19 cellular contexts compared by ENCODE assay signal in genomic region chr11:69234171-69234570, GRCh38. TPM values are rescaled to one million over a fixed set of nuclear protein-coding genes. Genes with fewer than 3 reads are reported as not detected.
"Had no signal": no experiment of that assay in that cellular context is flagged by ENCODE, and none has a peak within 500 bp of the region (broad histone marks: within the 10 kb centered on the region; RNA-seq: fewer than 3 reads in every experiment).

No MANE protein-coding gene starts in this region.

- H3K9me2 ChIP-seq: SK-N-SH had no signal

- DNase-seq: activated CD4-positive, alpha-beta T cell treated with anti-CD3 and anti-CD28 coated beads for 48 hours; activated gamma-delta T cell; activated naive CD8-positive, alpha-beta T cell treated with anti-CD3 and anti-CD28 coated beads, Interleukin-2, amount 50 U/mL, for 24 hours; cerebellar nuclear complex; cortex of kidney; foreskin fibroblast; heart right ventricle; left lung; SK-N-SH; stimulated activated CD4-positive, alpha-beta T cell treated with anti-CD3 and anti-CD28 coated beads, Interleukin-15, amount 100 ng/mL, for 24 hours; stimulated activated CD8-positive, alpha-beta memory T cell treated with anti-CD3 and anti-CD28 coated beads, Interleukin-4, amount 100 ng/mL, for 48 hours; stimulated activated naive B cell treated with anti-CD40 and anti-IgM and Interleukin-4, amounts not matched to agents 10 μg/mL and 1 μg/mL and 100 μg/mL, for 72 hours had no signal

- ATAC-seq: activated naive CD8-positive, alpha-beta T cell treated with anti-CD3 and anti-CD28 coated beads, Interleukin-2, amount 50 U/mL, for 24 hours; heart right ventricle; left lung; natural killer cell; right lobe of liver; stimulated activated naive B cell treated with anti-CD40 and anti-IgM and Interleukin-4, amounts not matched to agents 10 μg/mL and 1 μg/mL and 100 μg/mL, for 72 hours had no signal

- H3K4me2 ChIP-seq: SK-N-SH, smooth muscle cell had no signal

- H3K27ac Mint-ChIP-seq: activated naive CD8-positive, alpha-beta T cell treated with anti-CD3 and anti-CD28 coated beads, Interleukin-2, amount 50 U/mL, for 24 hours; natural killer cell; stimulated activated naive B cell treated with anti-CD40 and anti-IgM and Interleukin-4, amounts not matched to agents 10 μg/mL and 1 μg/mL and 100 μg/mL, for 72 hours; type B pancreatic cell had no signal

- H3K4me3 ChIP-seq: heart right ventricle, left lung, lung, right lobe of liver, smooth muscle cell, thoracic aorta had no signal

- H3K4me1 ChIP-seq: heart right ventricle, left lung, right lobe of liver had no signal

- H3K4me1 Mint-ChIP-seq: natural killer cell had no signal

- H3K36me3 Mint-ChIP-seq: natural killer cell, type B pancreatic cell had no signal

- H3K4me3 Mint-ChIP-seq: activated naive CD8-positive, alpha-beta T cell treated with anti-CD3 and anti-CD28 coated beads, Interleukin-2, amount 50 U/mL, for 24 hours; natural killer cell; stimulated activated naive B cell treated with anti-CD40 and anti-IgM and Interleukin-4, amounts not matched to agents 10 μg/mL and 1 μg/mL and 100 μg/mL, for 72 hours; type B pancreatic cell had no signal

- H3K36me3 ChIP-seq: heart right ventricle, left lung, right lobe of liver, thoracic aorta had no signal

- H3K9me3 Mint-ChIP-seq: natural killer cell, type B pancreatic cell had no signal

- H3K27ac ChIP-seq: heart right ventricle, left lung, right lobe of liver, thoracic aorta had no signal

- H3K27me3 ChIP-seq: left lung, right lobe of liver had no signal

RNA-seq across cellular contexts. Expression of gene MYEOV, which starts 59.8 kb away (rescaled TPM):
- total RNA-seq: heart right ventricle; smooth muscle cell; T-helper 2 cell treated with Interferon-gamma antibody and Interleukin-4, amounts not matched to agents 100 ng/mL and 5 ng/mL, for 36 hours had no signal
